9 cellular contexts compared by ENCODE assay signal in genomic region chr10:126716366-126716765, GRCh38. TPM values are rescaled to one million over a fixed set of nuclear protein-coding genes. Genes with fewer than 3 reads are reported as not detected.
"Had no signal": no experiment of that assay in that cellular context is flagged by ENCODE, and none has a peak within 500 bp of the region (broad histone marks: within the 10 kb centered on the region; RNA-seq: fewer than 3 reads in every experiment).

No MANE protein-coding gene starts in this region.

- H3K27ac ChIP-seq: HL-60 had no signal

- H3K27ac Mint-ChIP-seq: IgD-negative memory B cell had no signal

- H3K4me1 Mint-ChIP-seq: IgD-negative memory B cell had no signal

- H3K4me3 ChIP-seq: K562 had no signal

- DNase-seq: IMR-90, KBM-7, KG1 had no signal

- H3K36me3 Mint-ChIP-seq: IgD-negative memory B cell had no signal

- H3K4me3 Mint-ChIP-seq: IgD-negative memory B cell had no signal

RNA-seq across cellular contexts. Expression of gene C10orf90, which starts 45.9 kb away (rescaled TPM):
- total RNA-seq: HepG2, HT-29, HT1080, K562 had no signal
- polyA plus RNA-seq: HepG2, IgD-negative memory B cell, K562 had no signal
